1 cellular context compared by ENCODE assay signal in genomic region chr7:33742999-33743587, GRCh38.
TF ChIP-seq lines count a peak whose summit lies in the region.

No MANE protein-coding gene starts in this region.

TF ChIP-seq in GM23338, 12 proteins besides CTCF, POLR2A, EP300 and RAD21:
- TF ChIP-seq ZNF331 (CRISPR knock-in tag; IDR thresholded peaks at IDR 0.05; ENCODE audit: low read depth) (no peak), ETS1 (IDR thresholded peaks at IDR 0.05) (no peak), ZNF462 (CRISPR knock-in tag; IDR thresholded peaks at IDR 0.05) (no peak), STAT1 (IDR thresholded peaks at IDR 0.05; ENCODE audit: unreplicated experiment) (no peak), EZH2phosphoT487 (IDR thresholded peaks at IDR 0.05; ENCODE audit: unreplicated experiment) (no peak), NANOG (IDR thresholded peaks at IDR 0.05; ENCODE audit: borderline replicate concordance) (no peak), POLR2AphosphoS5 (IDR thresholded peaks at IDR 0.05; ENCODE audit: low read depth) (no peak), REST (IDR thresholded peaks at IDR 0.05; ENCODE audit: unreplicated experiment) (no peak), JUNB (IDR thresholded peaks at IDR 0.05; ENCODE audit: unreplicated experiment) (no peak), CREB1 (CRISPR knock-in tag; IDR thresholded peaks at IDR 0.05; ENCODE audit: low read depth) (no peak), ZNF114 (CRISPR knock-in tag; IDR thresholded peaks at IDR 0.05) (no peak), EZH2 (IDR thresholded peaks at IDR 0.05; ENCODE audit: low read depth, unreplicated experiment) (no peak)
